In genomic region chr7:5773661-5774086, GRCh38 we compare ENCODE assay signal across 8 cellular contexts. TPM values are rescaled to one million over a fixed set of nuclear protein-coding genes. Genes with fewer than 3 reads are reported as not detected.
DNase-seq lines count a peak whose midpoint lies in the region; ATAC-seq, FAIRE-seq and TF ChIP-seq lines count a peak whose summit lies in the region.

No MANE protein-coding gene starts in this region.

- intact Hi-C loops in HCT116 (cut with micrococcal nuclease): no loop called here

- no TSS peak for BruUV-seq in HCT116 (replicated peaks; lab: Mats Ljungman, UMichigan)

- TF ChIP-seq POLR2A in HCT116 (IDR thresholded peaks at IDR 0.05; ENCODE audit: borderline replicate concordance, extremely low read depth, insufficient read depth, insufficient read length) (no peak), GM12891 (IDR thresholded peaks at IDR 0.05; ENCODE audit: low read depth, low read length) (no peak)

- H3K36me3 ChIP-seq in HCT116 (ENCODE audit: control insufficient read depth in 1 of 2, insufficient read depth in 2 of 2, low read length in 2 of 2): no peaks in the 10 kb centered on the region

- peak overlapping the region; percentile 59 for H3K9ac ChIP-seq in HCT116 (ENCODE audit: low read length)

- TF ChIP-seq CTCF in HCT116 (IDR thresholded peaks at IDR 0.05 in 2 of 3, conservative IDR thresholded peaks at IDR 0.05 in 1 of 3; ENCODE audit: borderline replicate concordance in 1 of 3, insufficient read depth in 1 of 3, low read depth in 2 of 3, low read length in 2 of 3) (no peak), epithelial cell of esophagus (IDR thresholded peaks at IDR 0.05; ENCODE audit: insufficient read depth, low read depth, low read length, missing control alignments) (no peak), GM20000 (IDR thresholded peaks at IDR 0.05; ENCODE audit: extremely low read depth, missing control alignments) (no peak)

- H3K4me3 ChIP-seq in HCT116 (replicated peaks in 1 of 2; ENCODE audit: low read depth in 1 of 2, low read length in 2 of 2) (peak overlapping the region in 1 of 2 experiments; percentile 41; a peak in 2 of 4 replicates), epithelial cell of esophagus (ENCODE audit: low read length) (no peak overlapping the region)

- DNase-seq in HCT116 (ENCODE audit: low read depth, low spot score) (peak; percentile 90), SW 1271 (lab: John Stamatoyannopoulos, UW) (peak; percentile 98 to 99), epithelial cell of esophagus (ENCODE audit: low read depth) (peak; percentile 92), GM12891 (ENCODE audit: insufficient read length, low spot score) (no peak), GM20000 (ENCODE audit: low spot score) (no peak)
- peak; percentile 20 for DNase-seq in stimulated activated CD4-positive, alpha-beta T cell treated with anti-CD3 and anti-CD28 coated beads, Interleukin-4, amount 100 ng/mL, for 1 hour

- peak overlapping the region; percentile 66 for H3K27ac ChIP-seq in HCT116 (ENCODE audit: low read depth, low read length)

- CTCF ChIA-PET in HCT116 (lab: Charles Lee): interaction anchor here (1.3 kb wide), 1 partner anchor 10 kb away, joined by 7 read pairs; no protein-coding TSS in a partner anchor

- H3K9me3 ChIP-seq in HCT116 (ENCODE audit: control insufficient read depth in 1 of 2, insufficient read depth in 1 of 2, low read depth in 1 of 2, low read length in 2 of 2): no peaks in the 10 kb centered on the region

- H3K27me3 ChIP-seq in HCT116 (ENCODE audit: insufficient read depth, low read length): no peaks in the 10 kb centered on the region

- ATAC-seq in HCT116: peak; percentile 86
- no peak for ATAC-seq in HG03354 (IDR thresholded peaks at IDR 0.05; ENCODE audit: poor library complexity, severe bottlenecking, unreplicated experiment)
- no peak for ATAC-seq in GM18511 (IDR thresholded peaks at IDR 0.05; ENCODE audit: unreplicated experiment)

- peaks cover 97% of the 10 kb centered on the region for H3K79me2 ChIP-seq in HCT116 (ENCODE audit: insufficient read depth, low read length)

- RAD21 ChIA-PET in HCT116 (lab: Charles Lee; ENCODE audit: low non-redundant PET in 1 of 2, low total read pairs in 2 of 2, uncharacterized antibody in 2 of 2, unreplicated experiment in 2 of 2): no interaction called here

- H3K4me2 ChIP-seq in HCT116 (ENCODE audit: low read length): peak overlapping the region; percentile 74

- H2AFZ ChIP-seq in HCT116 (ENCODE audit: low read depth, low read length, poor library complexity, severe bottlenecking): no peak overlapping the region

- FAIRE-seq in GM12891 (lab: Jason Lieb, UNC): no peak

- H4K20me1 ChIP-seq in HCT116 (ENCODE audit: insufficient read depth): peaks cover 8% of the 10 kb centered on the region; the same call in 1 of the 2 replicates

- H3K4me1 ChIP-seq in HCT116 (ENCODE audit: control insufficient read depth in 1 of 2, insufficient read depth in 2 of 2, low read length in 2 of 2): peaks cover 64 to 94% of the 10 kb centered on the region in 2 experiments

- no peaks in the 10 kb centered on the region for H3K9me2 ChIP-seq in HCT116 (ENCODE audit: insufficient read depth)

- peak; percentile 30 for TF ChIP-seq RAD21 in HCT116 (IDR thresholded peaks at IDR 0.05; ENCODE audit: low read depth)

- POLR2A ChIA-PET in HCT116 (lab: Charles Lee): interaction anchor here (1.1 kb wide), 1 partner anchor 80 kb away, joined by 4 read pairs; no protein-coding TSS in a partner anchor

TF ChIP-seq in HCT116, 20 proteins besides CTCF, POLR2A, EP300 and RAD21 (continues in another document):
- peak; percentile 58; the same call in 1 of the 2 replicates for TF ChIP-seq MAX (IDR thresholded peaks at IDR 0.05)
- TF ChIP-seq ATF3 (IDR thresholded peaks at IDR 0.05): no peak
- TF ChIP-seq POLR2AphosphoS5 (IDR thresholded peaks at IDR 0.05; ENCODE audit: low read depth, low read length): peak; percentile 59; the same call in 1 of the 2 replicates
- peak; percentile 94 for TF ChIP-seq JUND (IDR thresholded peaks at IDR 0.05)
- peak; percentile 90 for TF ChIP-seq SP1 (IDR thresholded peaks at IDR 0.05; ENCODE audit: low read depth)
- TF ChIP-seq EGR1 (IDR thresholded peaks at IDR 0.05; ENCODE audit: low read depth): peak; percentile 31; the same call in 1 of the 2 replicates
- peak; percentile 78 for TF ChIP-seq TCF7L2 (IDR thresholded peaks at IDR 0.05; ENCODE audit: borderline replicate concordance, extremely low read depth, insufficient read depth, insufficient read length)
- peak; percentile 99 for TF ChIP-seq SIN3A (IDR thresholded peaks at IDR 0.05; ENCODE audit: low read depth)
- TF ChIP-seq SRF (IDR thresholded peaks at IDR 0.05; ENCODE audit: low read depth): peak; percentile 65
- TF ChIP-seq CBX3 (IDR thresholded peaks at IDR 0.05; ENCODE audit: low read depth): peak; percentile 96

TF ChIP-seq in GM12891, 5 proteins besides CTCF, POLR2A, EP300 and RAD21:
- no peak for TF ChIP-seq SPI1 (IDR thresholded peaks at IDR 0.05; ENCODE audit: low read depth, low read length)
- no peak for TF ChIP-seq TAF1 (IDR thresholded peaks at IDR 0.05; ENCODE audit: low read depth, low read length)
- TF ChIP-seq PAX5 (IDR thresholded peaks at IDR 0.05; ENCODE audit: insufficient read depth, low read length, severe bottlenecking): no peak
- TF ChIP-seq POU2F2 (IDR thresholded peaks at IDR 0.05; ENCODE audit: low read depth, low read length): no peak
- TF ChIP-seq POLR2AphosphoS5 (IDR thresholded peaks at IDR 0.05; ENCODE audit: low read depth, low read length): no peak

RNA-seq across cellular contexts. Expression of gene RNF216, which starts 7.8 kb away (rescaled TPM):
- 32.9 TPM for total RNA-seq in HCT116 (2021; ENCODE audit: unreplicated experiment)
- polyA plus RNA-seq in HCT116 (2012): 18.5 and 21.6 TPM in 2 replicates
- 19.2 TPM for polyA plus RNA-seq in GM12891 (2012; ENCODE audit: low read depth, missing spikeins)

Comparison
In these comparisons a context has a peak if more than half of its experiments do, and no peak if none do; other contexts are left out.
1. DNase-seq: peak in HCT116 (single experiment), SW 1271 (2 of 2), epithelial cell of esophagus (single experiment) and stimulated activated CD4-positive, alpha-beta T cell treated with anti-CD3 and anti-CD28 coated beads, Interleukin-4, amount 100 ng/mL, for 1 hour (single experiment); none in GM12891 (single experiment) and GM20000 (single experiment).